ENCODE assay signal across 18 cellular contexts in the genomic region with DNA sequence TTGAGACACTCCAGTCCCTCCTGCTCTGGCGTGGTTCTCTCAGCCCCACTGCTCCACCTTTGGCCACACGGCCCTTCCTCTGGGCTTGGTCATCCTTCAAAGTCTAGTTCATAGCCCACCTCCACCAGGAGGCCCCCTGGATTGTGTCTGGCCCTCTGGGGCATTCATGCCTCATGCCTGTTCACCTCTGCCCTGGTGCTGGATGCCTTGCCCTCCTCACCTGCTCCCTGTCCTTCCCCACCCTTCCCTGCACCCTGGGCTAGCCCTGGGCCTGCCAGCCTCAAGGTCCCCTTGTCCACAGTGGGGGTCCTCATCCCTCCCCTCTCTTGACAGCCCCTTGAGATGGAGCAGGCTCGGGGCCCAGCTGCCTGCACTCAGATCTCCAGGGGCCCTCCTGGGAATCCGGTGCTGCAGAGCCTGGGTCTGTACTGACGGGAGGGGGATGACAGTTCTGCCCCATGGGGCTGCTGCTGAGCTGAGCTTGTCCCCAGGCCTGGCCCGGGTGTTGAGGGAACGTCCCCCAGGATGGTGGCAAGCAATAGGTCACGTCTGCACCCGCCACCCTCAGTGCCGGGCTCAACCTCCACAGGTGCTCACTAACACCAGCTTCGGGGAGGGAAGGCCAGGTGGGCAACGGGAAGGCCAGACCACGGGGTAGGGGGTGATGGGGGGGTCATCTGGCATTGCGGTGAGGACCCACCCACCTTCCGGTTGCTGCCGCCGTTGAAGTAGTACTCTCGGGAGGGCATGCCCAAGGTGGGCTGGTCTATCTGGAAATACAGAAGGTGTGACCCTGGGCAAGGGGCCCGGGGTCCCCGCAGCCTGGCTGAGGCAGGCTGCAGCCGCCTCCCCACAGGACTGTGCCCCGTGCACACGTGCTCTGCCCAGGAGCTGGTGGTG. TPM values are rescaled to one million over a fixed set of nuclear protein-coding genes. Genes with fewer than 3 reads are reported as not detected.
"Had no signal": no experiment of that assay in that cellular context is flagged by ENCODE, and none has a peak within 500 bp of the region (broad histone marks: within the 10 kb centered on the region; RNA-seq: fewer than 3 reads in every experiment).

No MANE protein-coding gene starts in this region.

- H3K36me3 ChIP-seq: gastroesophageal sphincter, left ventricle myocardium inferior, right atrium auricular region had no signal

- H3K27me3 ChIP-seq: right atrium auricular region had no signal

- H3K27ac Mint-ChIP-seq: activated T-cell treated with anti-CD3 and anti-CD28 coated beads, Interleukin-2, amount 50 U/mL, for 72 hours; memory B cell; naive thymus-derived CD8-positive, alpha-beta T cell; progenitor cell of endocrine pancreas; stimulated activated naive CD8-positive, alpha-beta T cell treated with anti-CD3 and anti-CD28 coated beads, Interleukin-15, Interleukin-2, amounts not matched to agents 100 ng/mL and 50 ng/mL, for 24 hours had no signal

- H3K4me3 Mint-ChIP-seq: activated T-cell treated with anti-CD3 and anti-CD28 coated beads, Interleukin-2, amount 50 U/mL, for 72 hours; memory B cell; naive thymus-derived CD8-positive, alpha-beta T cell; stimulated activated naive CD8-positive, alpha-beta T cell treated with anti-CD3 and anti-CD28 coated beads, Interleukin-15, Interleukin-2, amounts not matched to agents 100 ng/mL and 50 ng/mL, for 24 hours had no signal

- H3K36me3 Mint-ChIP-seq: memory B cell; naive thymus-derived CD8-positive, alpha-beta T cell had no signal

- H3K27ac ChIP-seq: gastroesophageal sphincter, left ventricle myocardium inferior, right atrium auricular region, SK-N-MC, skin epidermis, VCaP had no signal

- H3K27me3 Mint-ChIP-seq: stimulated activated naive CD8-positive, alpha-beta T cell treated with anti-CD3 and anti-CD28 coated beads, Interleukin-15, Interleukin-2, amounts not matched to agents 100 ng/mL and 50 ng/mL, for 24 hours had no signal

- H3K4me1 ChIP-seq: right atrium auricular region had no signal

- H3K9me3 Mint-ChIP-seq: memory B cell; stimulated activated naive CD8-positive, alpha-beta T cell treated with anti-CD3 and anti-CD28 coated beads, Interleukin-15, Interleukin-2, amounts not matched to agents 100 ng/mL and 50 ng/mL, for 24 hours had no signal

- FAIRE-seq: astrocyte, bronchial epithelial cell had no signal

- H3K4me3 ChIP-seq: gastroesophageal sphincter, left ventricle myocardium inferior, right atrium auricular region, SK-N-MC, skin epidermis had no signal

- DNase-seq: activated CD4-positive, alpha-beta T cell treated with anti-CD3 and anti-CD28 coated beads for 4 hours; activated CD8-positive, alpha-beta memory T cell treated with anti-CD3 and anti-CD28 coated beads, Interleukin-2, amount 50 U/mL, for 48 hours; activated T-cell treated with anti-CD3 and anti-CD28 coated beads, Interleukin-2, amount 50 U/mL, for 72 hours; erythroblast; left ventricle myocardium inferior; naive thymus-derived CD8-positive, alpha-beta T cell; occipital lobe had no signal

- H3K4me1 Mint-ChIP-seq: memory B cell had no signal

RNA-seq across cellular contexts. Expression of gene MMEL1, which starts 27.7 kb away (rescaled TPM):
- total RNA-seq: astrocyte, bronchial epithelial cell, kidney epithelial cell, right atrium auricular region had no signal
